In the genomic region with DNA sequence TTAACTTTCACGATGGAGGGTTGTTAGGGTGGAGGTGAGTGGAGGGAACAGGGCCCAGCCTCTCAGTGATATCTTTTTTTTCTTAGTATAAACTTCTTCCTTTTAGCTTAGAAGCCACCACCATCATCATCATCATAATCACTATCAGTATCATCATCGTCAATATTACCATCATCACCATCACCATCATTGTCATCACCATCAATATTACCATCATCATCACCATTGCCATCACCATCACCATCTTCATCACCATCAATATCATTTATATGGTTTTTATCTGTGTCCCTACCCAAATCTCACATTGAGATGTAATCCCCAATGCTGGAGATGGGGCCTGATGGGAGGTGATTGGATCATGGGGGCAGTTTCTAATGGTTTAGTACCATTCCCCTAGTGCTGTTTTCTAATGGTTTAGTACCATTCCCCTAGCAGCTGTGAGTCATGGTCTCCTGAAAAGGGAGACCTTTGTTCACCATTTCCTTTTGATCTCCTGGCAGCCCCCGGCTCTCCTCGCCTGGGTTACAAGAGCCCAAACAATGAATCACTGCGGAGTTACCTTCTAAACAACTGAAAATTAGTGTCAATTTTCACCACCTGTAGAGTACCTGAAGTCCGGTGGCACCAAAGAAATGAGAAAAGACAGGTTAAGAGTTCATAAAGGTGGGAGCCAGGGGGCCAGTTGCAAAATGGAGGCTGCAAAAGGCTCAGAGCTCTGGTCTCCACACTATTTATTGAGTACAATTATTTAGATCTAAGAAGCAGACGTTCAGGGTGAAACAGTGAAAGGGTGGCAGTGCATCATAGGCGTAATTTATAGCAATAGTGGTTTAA, we compare ENCODE assay signal across 34 cellular contexts. TPM values are rescaled to one million over a fixed set of nuclear protein-coding genes. Genes with fewer than 3 reads are reported as not detected.
DNase-seq lines count a peak whose midpoint lies in the region; ATAC-seq, FAIRE-seq and TF ChIP-seq lines count a peak whose summit lies in the region.
"Had no signal": no experiment of that assay in that cellular context is flagged by ENCODE, and none has a peak within 500 bp of the region (broad histone marks: within the 10 kb centered on the region; RNA-seq: fewer than 3 reads in every experiment).

No MANE protein-coding gene starts in this region.

- no peak for TF ChIP-seq RAD21 in HepG2 (CRISPR knock-in tag; IDR thresholded peaks at IDR 0.05)

- TF ChIP-seq CTCF in Caco-2 (IDR thresholded peaks at IDR 0.05; ENCODE audit: insufficient read depth in 1 of 2, low read depth in 1 of 2, low read length in 1 of 2, severe bottlenecking in 1 of 2, unreplicated experiment in 1 of 2) (no peak), HepG2 (CRISPR knock-in tag; IDR thresholded peaks at IDR 0.05) (no peak), psoas muscle (IDR thresholded peaks at IDR 0.05) (no peak)

- H3K9me3 Mint-ChIP-seq in Caco-2 (ENCODE audit: unreplicated experiment) = peaks cover 10% of the 10 kb centered on the region

- peaks cover 16% of the 10 kb centered on the region for H3K4me1 Mint-ChIP-seq in Caco-2 (ENCODE audit: low read depth, unreplicated experiment)
- H3K4me1 Mint-ChIP-seq: activated CD4-positive, alpha-beta memory T cell treated with anti-CD3 and anti-CD28 coated beads, Interleukin-2, amount 10 ng/mL, durations not matched to agents 7 days and 5 days; naive thymus-derived CD8-positive, alpha-beta T cell had no signal

- BruUV-seq in Caco-2 (replicated peaks; lab: Mats Ljungman, UMichigan) (no TSS peak), HepG2 (replicated peaks; lab: Mats Ljungman, UMichigan) (TSS peak; percentile 21)

- no peak overlapping the region for H2AFZ ChIP-seq in HepG2 (ENCODE audit: low read length)

- TF ChIP-seq EP300 in HepG2 (IDR thresholded peaks at IDR 0.05; ENCODE audit: low read depth in 2 of 2, low read length in 2 of 2) (peak; percentile 85 to 88), HepG2 (CRISPR knock-in tag; IDR thresholded peaks at IDR 0.05; ENCODE audit: borderline replicate concordance) (0 out of 2 replicates have a peak, but pooled peaks have one; percentile 19)

- no peak for FAIRE-seq in HepG2 (lab: Jason Lieb, UNC)
- FAIRE-seq: D721Med, frontal cortex, G401.6, H54 had no signal

- no peaks in the 10 kb centered on the region for H3K79me2 ChIP-seq in HepG2 (ENCODE audit: insufficient read depth, low read length)

- POLR2A ChIA-PET in Caco-2 (lab: Charles Lee) (no interaction called here), HepG2 (lab: Yijun Ruan, JAX) (interaction anchor here (0.8 to 2.7 kb wide), 8 partner anchors 9 to 626 kb away, joined by 3 to 14 read pairs (median 4); a partner anchor contains a TSS)

- TF ChIP-seq POLR2A in HepG2 (IDR thresholded peaks at IDR 0.05; ENCODE audit: insufficient read depth in 1 of 2, low read depth in 2 of 2, low read length in 2 of 2) = peak in 1 of 2 experiments; percentile 15; a peak in 1 of 4 replicates

- ATAC-seq in HepG2 = peak; percentile 78
- ATAC-seq in HG02981 (IDR thresholded peaks at IDR 0.05; ENCODE audit: unreplicated experiment) = no peak
- no peak for ATAC-seq in psoas muscle
- ATAC-seq: naive thymus-derived CD8-positive, alpha-beta T cell; Right ventricle myocardium inferior; upper lobe of right lung had no signal

- 21% methylated on average over 8 of the region's 8 CpGs for WGBS in HepG2 (ENCODE audit: low lambda C conversion rate)
- 63 to 67% (median 66%) methylated on average over 8 of the region's 8 CpGs for WGBS in psoas muscle, 3 donors

- in situ Hi-C loops in HepG2 (cut with HindIII; ENCODE audit: extremely low pct_ligation_motif_present, low pct_unique_long_range_greater_than_20kb) = loop anchor here (5.0 kb wide), 1 partner anchor 551 kb away; no protein-coding TSS in a partner anchor

- H3K27ac ChIP-seq in HepG2 (ENCODE audit: extremely low read length, insufficient read depth, low read length) (peak overlapping the region; percentile 94), psoas muscle (no peak overlapping the region)
- H3K27ac ChIP-seq: adrenal gland, cardiac muscle cell, dorsolateral prefrontal cortex, right lobe of liver, upper lobe of right lung had no signal

- no peak overlapping the region for H3K4me3 ChIP-seq in Caco-2 (ENCODE audit: low read depth, low read length)
- peak overlapping the region in 2 of 3 experiments; percentile 17 to 27; a peak in 3 of 6 replicates for H3K4me3 ChIP-seq in HepG2 (replicated peaks in 1 of 3; ENCODE audit: insufficient read depth in 1 of 3, low read depth in 2 of 3, low read length in 3 of 3)
- H3K4me3 ChIP-seq in psoas muscle = no peak overlapping the region
- H3K4me3 ChIP-seq: adrenal gland, cardiac muscle cell, dorsolateral prefrontal cortex, right lobe of liver, stomach, upper lobe of right lung had no signal

- no peaks in the 10 kb centered on the region for H3K27me3 ChIP-seq in Caco-2 (replicated peaks; ENCODE audit: control insufficient read depth, insufficient read depth, low read length)
- H3K27me3 ChIP-seq in HepG2 (ENCODE audit: control insufficient read depth in 1 of 2, insufficient read depth in 2 of 2, low read length in 2 of 2) = no peaks in the 10 kb centered on the region
- H3K27me3 ChIP-seq in psoas muscle (ENCODE audit: insufficient read depth in 3 of 3, low read length in 2 of 3) = peaks cover 0 to 6% (median 2%) of the 10 kb centered on the region in 3 donors
- H3K27me3 ChIP-seq: adrenal gland, cardiac muscle cell, right lobe of liver, upper lobe of right lung had no signal

- no peaks in the 10 kb centered on the region for H4K20me1 ChIP-seq in HepG2 (ENCODE audit: insufficient read depth, low read length)

- H3K4me1 ChIP-seq in Caco-2 = peaks cover 47% of the 10 kb centered on the region
- H3K4me1 ChIP-seq in HepG2 (ENCODE audit: insufficient read depth, low read length) = peaks cover 89% of the 10 kb centered on the region
- no peaks in the 10 kb centered on the region for H3K4me1 ChIP-seq in psoas muscle
- H3K4me1 ChIP-seq: adrenal gland, right lobe of liver, stomach, upper lobe of right lung had no signal

- peak; percentile 33 to 52 for DNase-seq in Caco-2
- peak; percentile 82 for DNase-seq in LoVo (ENCODE audit: low spot score)
- DNase-seq in dermis microvascular lymphatic vessel endothelial cell (ENCODE audit: low read depth in 2 of 2) = peak; percentile 57 to 87
- peak; percentile 96 for DNase-seq in HepG2 (ENCODE audit: low spot score)
- DNase-seq in hepatic stellate cell (ENCODE audit: low spot score) = no peak
- DNase-seq in NCI-H1417 treated with DMSO at 0.1 percent for 48 hours (lab: John Stamatoyannopoulos, UW) = no peak
- DNase-seq in psoas muscle = no peak
- DNase-seq: activated CD4-positive, alpha-beta memory T cell treated with anti-CD3 and anti-CD28 coated beads, Interleukin-2, amount 10 ng/mL, durations not matched to agents 7 days and 5 days; activated CD4-positive, CD25-positive, alpha-beta regulatory T cell; activated gamma-delta T cell treated with Interleukin-2 at 50 U/mL for 16 hours; adrenal gland; dorsolateral prefrontal cortex; erythroblast; KBM-7; MV-4-11; naive thymus-derived CD8-positive, alpha-beta T cell; NCI-H1930; NCI-H2227 treated with DMSO at 0.1 percent for 48 hours; NCI-H774; right lobe of liver; stimulated activated CD4-positive, alpha-beta T cell treated with anti-CD3 and anti-CD28 coated beads, Interleukin-15, amount 100 ng/mL, for 24 hours; stomach; T1000; upper lobe of right lung had no signal

- H3K9me3 ChIP-seq in Caco-2 (peaks cover 11% of the 10 kb centered on the region; the same call in 1 of the 2 replicates), HepG2 (ENCODE audit: low read length) (peaks cover 22% of the 10 kb centered on the region), psoas muscle (no peaks in the 10 kb centered on the region)
- H3K9me3 ChIP-seq: adrenal gland, right lobe of liver, upper lobe of right lung had no signal

- intact Hi-C loops in Caco-2 (cut with micrococcal nuclease; ENCODE audit: unreplicated experiment) = loop anchor here (1.0 kb wide), 1 partner anchor 20 kb away; no protein-coding TSS in a partner anchor
- intact Hi-C loops in HepG2 (cut with micrococcal nuclease; ENCODE audit: unreplicated experiment) = loop anchor here (2.0 kb wide), 2 partner anchors 44 to 48 kb away; a partner anchor contains a TSS
- intact Hi-C loops in psoas muscle (cut with DNase I) = no loop called here

- peaks cover 14% of the 10 kb centered on the region for H3K36me3 Mint-ChIP-seq in Caco-2 (ENCODE audit: insufficient read depth, unreplicated experiment)

- H3K36me3 ChIP-seq in Caco-2 (ENCODE audit: control insufficient read depth, insufficient read depth, low read length) = no peaks in the 10 kb centered on the region
- no peaks in the 10 kb centered on the region; a peak in 1 of 5 replicates for H3K36me3 ChIP-seq in HepG2 (replicated peaks in 1 of 2; ENCODE audit: control insufficient read depth in 1 of 2, insufficient read depth in 2 of 2, low read length in 2 of 2)
- no peaks in the 10 kb centered on the region for H3K36me3 ChIP-seq in psoas muscle (ENCODE audit: insufficient read depth in 1 of 2, low read depth in 1 of 2)
- H3K36me3 ChIP-seq: adrenal gland, cardiac muscle cell, right lobe of liver, stomach, upper lobe of right lung had no signal

- peak overlapping the region; percentile 70 for H3K4me2 ChIP-seq in HepG2 (ENCODE audit: low read depth, low read length)

- CTCF ChIA-PET in Caco-2 (lab: Charles Lee) = no interaction called here
- CTCF ChIA-PET in HepG2 (lab: Yijun Ruan, JAX; ENCODE audit: low intra/inter-chr PET ratio, low total read pairs) = no interaction called here

- H3K4me3 Mint-ChIP-seq in Caco-2 (ENCODE audit: unreplicated experiment) = no peak overlapping the region
- H3K4me3 Mint-ChIP-seq: activated CD4-positive, alpha-beta memory T cell treated with anti-CD3 and anti-CD28 coated beads, Interleukin-2, amount 10 ng/mL, durations not matched to agents 7 days and 5 days; naive thymus-derived CD8-positive, alpha-beta T cell had no signal

- H3K27me3 Mint-ChIP-seq in Caco-2 (ENCODE audit: insufficient read depth, unreplicated experiment) = no peaks in the 10 kb centered on the region
- H3K27me3 Mint-ChIP-seq: activated CD4-positive, alpha-beta memory T cell treated with anti-CD3 and anti-CD28 coated beads, Interleukin-2, amount 10 ng/mL, durations not matched to agents 7 days and 5 days had no signal

- H3K9ac ChIP-seq in HepG2 (ENCODE audit: insufficient read depth, low read depth, low read length) = peak overlapping the region; percentile 80

- H3K27ac Mint-ChIP-seq in Caco-2 (ENCODE audit: unreplicated experiment) = peak overlapping the region; percentile 71
- H3K27ac Mint-ChIP-seq: activated CD4-positive, alpha-beta memory T cell treated with anti-CD3 and anti-CD28 coated beads, Interleukin-2, amount 10 ng/mL, durations not matched to agents 7 days and 5 days; naive thymus-derived CD8-positive, alpha-beta T cell had no signal

RNA-seq across cellular contexts. Expression of a gene that starts 3.1 kb away (rescaled TPM):
- total RNA-seq in Caco-2 (2022) = 0.41 TPM in 1 of 2 replicates, not detected in the other
- not detected in 2 replicates for total RNA-seq in dermis microvascular lymphatic vessel endothelial cell
- not detected in 2 replicates for total RNA-seq in HepG2 (2016; rRNA removed; fragmentation: Illumina TruSeq; extraction: Trizol)
- not detected in 2 replicates for total RNA-seq in HepG2 (2016; cell fraction: cytosol; rRNA removed; fragmentation: Illumina TruSeq; extraction: Trizol; ENCODE audit: low read depth)
- not detected in 2 replicates for total RNA-seq in HepG2 (2016; cell fraction: insoluble cytoplasmic fraction; rRNA removed; fragmentation: Illumina TruSeq; extraction: Trizol)
- not detected in 2 replicates for total RNA-seq in HepG2 (2016; cell fraction: membrane; rRNA removed; fragmentation: Illumina TruSeq; extraction: Trizol)
- total RNA-seq in HepG2 (2016; cell fraction: nucleus; rRNA removed; fragmentation: Illumina TruSeq; extraction: Trizol) = not detected in 2 replicates
- polyA plus RNA-seq in HepG2 (2011; rRNA removed) = not detected in 2 replicates
- polyA plus RNA-seq in HepG2 (2011; cell fraction: cytosol; rRNA removed) = not detected in 2 replicates
- 0.50 TPM in 1 of 2 replicates, not detected in the other for polyA plus RNA-seq in HepG2 (2011; cell fraction: nucleus; rRNA removed)
- not detected in 2 replicates for polyA plus RNA-seq in HepG2 (2012)
- not detected in 2 replicates for polyA plus RNA-seq in HepG2 (2016; cell fraction: cytosol; fragmentation: Illumina TruSeq; extraction: Trizol; ENCODE audit: low read depth)
- polyA plus RNA-seq in HepG2 (2016; cell fraction: insoluble cytoplasmic fraction; fragmentation: Illumina TruSeq; extraction: Trizol; ENCODE audit: low read depth) = not detected in 2 replicates
- polyA plus RNA-seq in HepG2 (2016; cell fraction: membrane; fragmentation: Illumina TruSeq; extraction: Trizol; ENCODE audit: low read depth) = not detected in 2 replicates
- polyA plus RNA-seq in HepG2 (2016; cell fraction: nucleus; fragmentation: Illumina TruSeq; extraction: Trizol; ENCODE audit: insufficient read depth, low read depth) = not detected in 2 replicates
- polyA minus RNA-seq in HepG2 (2011; rRNA and poly(A)+ RNA removed; ENCODE audit: low replicate concordance) = not detected in 2 replicates
- not detected in 2 replicates for polyA minus RNA-seq in HepG2 (2011; cell fraction: cytosol; rRNA and poly(A)+ RNA removed)
- polyA minus RNA-seq in HepG2 (2011; cell fraction: nucleus; rRNA and poly(A)+ RNA removed) = not detected in 2 replicates
- not detected for total RNA-seq in psoas muscle
- polyA plus RNA-seq in psoas muscle = not detected
- total RNA-seq: activated CD4-positive, alpha-beta memory T cell treated with anti-CD3 and anti-CD28 coated beads, Interleukin-2, amount 10 ng/mL, durations not matched to agents 7 days and 5 days; adrenal gland; cardiac muscle cell; dorsolateral prefrontal cortex; frontal cortex; mesenteric fat pad; naive thymus-derived CD8-positive, alpha-beta T cell; osteoblast; right lobe of liver; Right ventricle myocardium inferior; stomach; upper lobe of right lung had no signal
- polyA plus RNA-seq: adrenal gland; BJ; cardiac muscle cell; naive thymus-derived CD8-positive, alpha-beta T cell; stomach had no signal

RNA-seq across cellular contexts. Expression of a gene that starts 44.3 kb away (rescaled TPM):
- total RNA-seq in Caco-2 (2022) = 15.1 and 15.6 TPM in 2 replicates
- total RNA-seq in dermis microvascular lymphatic vessel endothelial cell = 2.2 and 2.4 TPM in 2 replicates
- 5.2 and 7.5 TPM in 2 replicates for total RNA-seq in HepG2 (2016; rRNA removed; fragmentation: Illumina TruSeq; extraction: Trizol)
- 4.1 and 7.5 TPM in 2 replicates for total RNA-seq in HepG2 (2016; cell fraction: cytosol; rRNA removed; fragmentation: Illumina TruSeq; extraction: Trizol; ENCODE audit: low read depth)
- 5.4 and 7.4 TPM in 2 replicates for total RNA-seq in HepG2 (2016; cell fraction: insoluble cytoplasmic fraction; rRNA removed; fragmentation: Illumina TruSeq; extraction: Trizol)
- total RNA-seq in HepG2 (2016; cell fraction: membrane; rRNA removed; fragmentation: Illumina TruSeq; extraction: Trizol) = 2.6 and 3.0 TPM in 2 replicates
- 13.6 and 19.6 TPM in 2 replicates for total RNA-seq in HepG2 (2016; cell fraction: nucleus; rRNA removed; fragmentation: Illumina TruSeq; extraction: Trizol)
- polyA plus RNA-seq in HepG2 (2011; rRNA removed) = 5.2 and 5.6 TPM in 2 replicates
- polyA plus RNA-seq in HepG2 (2011; cell fraction: cytosol; rRNA removed) = 1.9 and 2.3 TPM in 2 replicates
- polyA plus RNA-seq in HepG2 (2011; cell fraction: nucleus; rRNA removed) = 9.3 and 11.5 TPM in 2 replicates
- 3.5 and 4.2 TPM in 2 replicates for polyA plus RNA-seq in HepG2 (2012)
- 0.17 and 0.50 TPM in 2 replicates for polyA plus RNA-seq in HepG2 (2016; cell fraction: cytosol; fragmentation: Illumina TruSeq; extraction: Trizol; ENCODE audit: low read depth)
- 3.4 and 3.5 TPM in 2 replicates for polyA plus RNA-seq in HepG2 (2016; cell fraction: insoluble cytoplasmic fraction; fragmentation: Illumina TruSeq; extraction: Trizol; ENCODE audit: low read depth)
- 0.48 and 0.61 TPM in 2 replicates for polyA plus RNA-seq in HepG2 (2016; cell fraction: membrane; fragmentation: Illumina TruSeq; extraction: Trizol; ENCODE audit: low read depth)
- 23.6 and 27.3 TPM in 2 replicates for polyA plus RNA-seq in HepG2 (2016; cell fraction: nucleus; fragmentation: Illumina TruSeq; extraction: Trizol; ENCODE audit: insufficient read depth, low read depth)
- 6.5 and 7.6 TPM in 2 replicates for polyA minus RNA-seq in HepG2 (2011; rRNA and poly(A)+ RNA removed; ENCODE audit: low replicate concordance)
- polyA minus RNA-seq in HepG2 (2011; cell fraction: cytosol; rRNA and poly(A)+ RNA removed) = 2.0 and 3.2 TPM in 2 replicates
- polyA minus RNA-seq in HepG2 (2011; cell fraction: nucleus; rRNA and poly(A)+ RNA removed) = 13.1 and 14.4 TPM in 2 replicates
- total RNA-seq in psoas muscle = 1 to 10 TPM; 5.0 to 6.7 (median 6.0) TPM
- 1 to 10 TPM; 2.3 to 7.6 (median 6.1) TPM for polyA plus RNA-seq in psoas muscle

RNA-seq across cellular contexts. Expression of a gene that starts 52.9 kb away (rescaled TPM):
- total RNA-seq in Caco-2 (2022) (9.2 and 13.0 TPM in 2 replicates), dermis microvascular lymphatic vessel endothelial cell (not detected in 2 replicates), HepG2 (2016; rRNA removed; fragmentation: Illumina TruSeq; extraction: Trizol) (0.35 and 0.77 TPM in 2 replicates), psoas muscle (10 to 100 TPM in 3 of 4 donors, 1 to 10 TPM in 1; 9.6 to 77.2 (median 22.7) TPM)
- total RNA-seq in HepG2 (2016; cell fraction: cytosol; rRNA removed; fragmentation: Illumina TruSeq; extraction: Trizol; ENCODE audit: low read depth) = 0.62 and 0.81 TPM in 2 replicates
- 0.50 and 0.54 TPM in 2 replicates for total RNA-seq in HepG2 (2016; cell fraction: insoluble cytoplasmic fraction; rRNA removed; fragmentation: Illumina TruSeq; extraction: Trizol)
- 0.62 TPM in 2 replicates for total RNA-seq in HepG2 (2016; cell fraction: membrane; rRNA removed; fragmentation: Illumina TruSeq; extraction: Trizol)
- 0.87 and 1.2 TPM in 2 replicates for total RNA-seq in HepG2 (2016; cell fraction: nucleus; rRNA removed; fragmentation: Illumina TruSeq; extraction: Trizol)
- polyA plus RNA-seq in HepG2 (2011; rRNA removed) (15.2 and 30.3 TPM in 2 replicates), psoas muscle (100 to 1,000 TPM; 139 to 152 (median 139) TPM)
- polyA plus RNA-seq in HepG2 (2011; cell fraction: cytosol; rRNA removed) = 29.8 and 39.3 TPM in 2 replicates
- polyA plus RNA-seq in HepG2 (2011; cell fraction: nucleus; rRNA removed) = 6.5 and 8.5 TPM in 2 replicates
- 1.8 and 14.7 TPM in 2 replicates for polyA plus RNA-seq in HepG2 (2012)
- polyA plus RNA-seq in HepG2 (2016; cell fraction: cytosol; fragmentation: Illumina TruSeq; extraction: Trizol; ENCODE audit: low read depth) = 2.7 and 4.0 TPM in 2 replicates
- polyA plus RNA-seq in HepG2 (2016; cell fraction: insoluble cytoplasmic fraction; fragmentation: Illumina TruSeq; extraction: Trizol; ENCODE audit: low read depth) = 3.4 and 6.1 TPM in 2 replicates
- 3.0 and 3.6 TPM in 2 replicates for polyA plus RNA-seq in HepG2 (2016; cell fraction: membrane; fragmentation: Illumina TruSeq; extraction: Trizol; ENCODE audit: low read depth)
- 8.8 and 12.2 TPM in 2 replicates for polyA plus RNA-seq in HepG2 (2016; cell fraction: nucleus; fragmentation: Illumina TruSeq; extraction: Trizol; ENCODE audit: insufficient read depth, low read depth)
- polyA minus RNA-seq in HepG2 (2011; rRNA and poly(A)+ RNA removed; ENCODE audit: low replicate concordance) = 15.0 TPM in 1 of 2 replicates, not detected in the other
- polyA minus RNA-seq in HepG2 (2011; cell fraction: cytosol; rRNA and poly(A)+ RNA removed) = 11.4 and 11.5 TPM in 2 replicates
- 3.3 and 4.6 TPM in 2 replicates for polyA minus RNA-seq in HepG2 (2011; cell fraction: nucleus; rRNA and poly(A)+ RNA removed)
- total RNA-seq: activated CD4-positive, alpha-beta memory T cell treated with anti-CD3 and anti-CD28 coated beads, Interleukin-2, amount 10 ng/mL, durations not matched to agents 7 days and 5 days; cardiac muscle cell; frontal cortex; naive thymus-derived CD8-positive, alpha-beta T cell; osteoblast had no signal
- polyA plus RNA-seq: BJ; naive thymus-derived CD8-positive, alpha-beta T cell had no signal

Comparison
In these comparisons a context has a peak if more than half of its experiments do, and no peak if none do; other contexts are left out.
1. DNase-seq: peak in Caco-2 (2 of 2), LoVo (single experiment), dermis microvascular lymphatic vessel endothelial cell (2 of 2) and HepG2 (single experiment); none in hepatic stellate cell (single experiment), NCI-H1417 treated with DMSO at 0.1 percent for 48 hours (single experiment) and psoas muscle (0 of 2).
2. H3K4me3 ChIP-seq: peak in HepG2 (2 of 3); none in Caco-2 (single experiment) and psoas muscle (single experiment).
3. intact Hi-C loops: an anchor here in Caco-2 (1.0 kb wide) and HepG2 (2.0 kb wide); none called in psoas muscle.